ENCODE assay signal across 11 cellular contexts in the genomic region with DNA sequence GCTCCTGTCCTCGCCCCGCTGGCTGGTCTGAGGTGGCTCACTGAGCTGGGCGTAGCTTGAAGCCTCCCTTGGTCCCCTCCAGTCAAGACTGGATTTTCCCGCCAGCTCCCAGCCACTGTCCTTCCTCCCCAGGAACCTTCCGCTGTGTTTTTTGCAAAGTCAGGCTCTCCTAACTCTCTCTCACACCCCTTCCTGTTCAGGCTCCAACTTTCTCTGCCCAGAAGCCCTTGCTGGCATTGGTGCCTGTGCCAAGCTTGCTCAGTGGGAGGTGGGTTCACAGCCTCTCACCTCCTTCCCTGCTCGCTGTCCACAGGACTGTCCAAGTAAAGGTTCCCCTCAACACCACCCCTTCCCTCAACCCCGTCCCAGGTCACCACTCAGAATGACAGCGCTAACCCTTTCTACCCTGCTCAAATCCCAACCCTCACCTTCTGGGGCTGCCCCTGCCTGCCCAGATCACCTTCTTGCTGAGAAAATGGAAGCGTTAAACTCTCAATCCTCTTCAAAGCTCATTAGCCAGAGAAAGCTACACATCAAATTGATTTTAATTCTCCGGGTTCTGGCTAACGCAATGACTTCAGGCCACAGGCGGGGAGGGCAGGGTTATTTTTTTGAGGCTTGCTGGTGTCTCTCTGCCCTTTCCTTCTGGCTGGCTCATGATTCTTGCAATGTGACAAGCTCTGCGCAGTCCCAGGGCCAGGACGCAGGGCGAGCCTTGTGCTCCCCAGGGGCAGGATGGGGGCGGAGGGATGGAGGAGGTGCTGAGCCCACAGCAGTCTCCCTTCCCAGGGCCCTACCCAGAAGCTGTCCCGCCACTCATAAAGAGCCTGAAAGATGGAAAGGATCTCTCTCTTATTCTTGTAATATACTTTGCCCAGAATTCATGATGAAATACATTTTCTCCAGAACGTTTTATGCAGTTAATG.
DNase-seq lines count a peak whose midpoint lies in the region; ATAC-seq and TF ChIP-seq lines count a peak whose summit lies in the region.
"Had no signal": no experiment of that assay in that cellular context is flagged by ENCODE, and none has a peak within 500 bp of the region (broad histone marks: within the 10 kb centered on the region; RNA-seq: fewer than 3 reads in every experiment).

No MANE protein-coding gene starts in this region.

- intact Hi-C loops in left ventricle myocardium inferior (cut with micrococcal nuclease), result no loop called here
- intact Hi-C loops in psoas muscle (cut with DNase I), result loop anchor here in 1 of 2 donors (5.0 kb wide), 1 partner anchor 59 kb away; no protein-coding TSS in a partner anchor
- intact Hi-C loops in aorta (cut with DNase I), result loop anchor here (5.0 to 10.0 kb wide), 6 partner anchors 59 to 356 kb away; a partner anchor contains a TSS

- H3K4me1 ChIP-seq in left ventricle myocardium inferior (peaks cover 34% of the 10 kb centered on the region), psoas muscle (peaks cover 32% of the 10 kb centered on the region), aorta (ENCODE audit: control insufficient read depth in 1 of 2, insufficient read depth in 2 of 2, low read length in 2 of 2) (peaks cover 3 to 5% of the 10 kb centered on the region in 2 donors), MM.1S (ENCODE audit: low read length) (no peaks in the 10 kb centered on the region)
- H3K4me1 ChIP-seq: left lung, right lobe of liver had no signal

- no peaks in the 10 kb centered on the region for H3F3A ChIP-seq in MM.1S (ENCODE audit: insufficient read depth, low read length)

- WGBS in psoas muscle, 3 donors, result 70 to 77% (median 72%) methylated on average over 18 of the region's 18 CpGs
- WGBS in aorta, 2 donors, result 13 to 14% methylated on average over 18 of the region's 18 CpGs

- H3K27me3 ChIP-seq in left ventricle myocardium inferior (ENCODE audit: low read depth) (no peaks in the 10 kb centered on the region), psoas muscle (ENCODE audit: insufficient read depth in 3 of 3, low read length in 2 of 3) (no peaks in the 10 kb centered on the region), aorta (ENCODE audit: control insufficient read depth in 1 of 2, insufficient read depth in 2 of 2, low read length in 1 of 2) (no peaks in the 10 kb centered on the region), MM.1S (replicated peaks; ENCODE audit: insufficient read depth, low read length) (no peaks in the 10 kb centered on the region)
- H3K27me3 ChIP-seq: left lung, right lobe of liver had no signal

- H3K4me3 ChIP-seq in left ventricle myocardium inferior (peak overlapping the region; percentile 16), psoas muscle (no peak overlapping the region), aorta (ENCODE audit: low read length in 2 of 2) (no peak overlapping the region), MM.1S (ENCODE audit: low read length) (no peak overlapping the region)
- H3K4me3 ChIP-seq: left lung, right lobe of liver had no signal

- no peak overlapping the region for H3K9ac ChIP-seq in MM.1S (ENCODE audit: low read length)

- no peaks in the 10 kb centered on the region for H4K20me1 ChIP-seq in MM.1S (ENCODE audit: insufficient read depth, low read length)

- H3K27ac ChIP-seq in left ventricle myocardium inferior (replicated peaks) (peak overlapping the region; percentile 96), psoas muscle (peak overlapping the region; percentile 88), aorta (ENCODE audit: low read depth in 1 of 2, low read length in 2 of 2) (peak overlapping the region; percentile 88 to 99), MM.1S (ENCODE audit: low read length) (no peak overlapping the region)
- H3K27ac ChIP-seq: right lobe of liver had no signal

- H2AFZ ChIP-seq in MM.1S (ENCODE audit: low read length), result no peak overlapping the region

- H3K4me2 ChIP-seq in MM.1S (ENCODE audit: low read depth, low read length), result no peak overlapping the region

- no peaks in the 10 kb centered on the region for H3K9me3 ChIP-seq in left ventricle myocardium inferior (replicated peaks)
- no peaks in the 10 kb centered on the region for H3K9me3 ChIP-seq in psoas muscle
- no peaks in the 10 kb centered on the region for H3K9me3 ChIP-seq in aorta (ENCODE audit: control insufficient read depth, low read length)
- no peaks in the 10 kb centered on the region for H3K9me3 ChIP-seq in MM.1S (replicated peaks; ENCODE audit: insufficient read depth, low read length)
- H3K9me3 ChIP-seq: left lung, right lobe of liver had no signal

- peak; percentile 25 for DNase-seq in activated effector memory CD4-positive, alpha-beta T cell treated with anti-CD3 and anti-CD28 coated beads, Interleukin-2, amount 50 U/mL, for 16 hours
- no peak for DNase-seq in activated effector memory CD4-positive, alpha-beta T cell treated with Interleukin-2 at 50 U/mL for 16 hours
- DNase-seq in left ventricle myocardium inferior (peak; percentile 73), psoas muscle (peak; percentile 62 to 77), aorta (peak; percentile 90 to 94), MM.1S (no peak), activated gamma-delta T cell treated with Interleukin-2 at 50 U/mL for 16 hours (no peak)
- DNase-seq: DND-41, left lung had no signal

- no peaks in the 10 kb centered on the region for H3K9me2 ChIP-seq in MM.1S (replicated peaks; ENCODE audit: insufficient read depth, low read length)

- TF ChIP-seq CTCF in left ventricle myocardium inferior (IDR thresholded peaks at IDR 0.05; ENCODE audit: borderline replicate concordance) (no peak), psoas muscle (IDR thresholded peaks at IDR 0.05) (no peak), MM.1S (IDR thresholded peaks at IDR 0.05; ENCODE audit: low read length) (no peak)

- no peaks in the 10 kb centered on the region for H3K36me3 ChIP-seq in left ventricle myocardium inferior
- H3K36me3 ChIP-seq in psoas muscle (ENCODE audit: insufficient read depth in 1 of 2, low read depth in 1 of 2), result no peaks in the 10 kb centered on the region
- H3K36me3 ChIP-seq in aorta (ENCODE audit: control insufficient read depth in 1 of 2, insufficient read depth in 2 of 2, low read length in 1 of 2), result no peaks in the 10 kb centered on the region
- H3K36me3 ChIP-seq in MM.1S (replicated peaks; ENCODE audit: insufficient read depth, low read length), result no peaks in the 10 kb centered on the region
- H3K36me3 ChIP-seq: left lung, right lobe of liver had no signal

- H3K79me2 ChIP-seq in MM.1S (ENCODE audit: low read length), result no peaks in the 10 kb centered on the region

- ATAC-seq in psoas muscle, result peak in 3 of 4 donors; percentile 13 to 29 (median 19)
- ATAC-seq in aorta (ENCODE audit: low FRiP score), result peak; percentile 87
- no peak for ATAC-seq in HG03039 (IDR thresholded peaks at IDR 0.05; ENCODE audit: unreplicated experiment)
- ATAC-seq: right lobe of liver had no signal

Comparison
In these comparisons a context has a peak if more than half of its experiments do, and no peak if none do; other contexts are left out.
1. DNase-seq: peak in activated effector memory CD4-positive, alpha-beta T cell treated with anti-CD3 and anti-CD28 coated beads, Interleukin-2, amount 50 U/mL, for 16 hours (single experiment), left ventricle myocardium inferior (single experiment), psoas muscle (2 of 2) and aorta (2 of 2); none in activated effector memory CD4-positive, alpha-beta T cell treated with Interleukin-2 at 50 U/mL for 16 hours (single experiment), MM.1S (single experiment) and activated gamma-delta T cell treated with Interleukin-2 at 50 U/mL for 16 hours (single experiment).